Comparison of ENCODE assay signal across 12 cellular contexts in genomic region chr11:19508166-19508565, GRCh38.
DNase-seq lines count a peak whose midpoint lies in the region; ATAC-seq and TF ChIP-seq lines count a peak whose summit lies in the region.
"Had no signal": no experiment of that assay in that cellular context is flagged by ENCODE, and none has a peak within 500 bp of the region (broad histone marks: within the 10 kb centered on the region; RNA-seq: fewer than 3 reads in every experiment).

No MANE protein-coding gene starts in this region.

- H4K20me1 ChIP-seq in GM23248 (ENCODE audit: insufficient read depth) = no peaks in the 10 kb centered on the region

- H3K4me3 ChIP-seq in GM23248 (no peak overlapping the region), fibroblast of villous mesenchyme (ENCODE audit: low read depth, low read length) (no peak overlapping the region)
- H3K4me3 ChIP-seq: sigmoid colon had no signal

- WGBS in GM23248 (ENCODE audit: low coverage in 1 of 2, low lambda C conversion rate in 2 of 2, missing lambda C conversion rate in 2 of 2), 2 experiments = 91 to 98% methylated on average over 2 of the region's 2 CpGs

- H3K27me3 ChIP-seq in GM23248 (replicated peaks; ENCODE audit: insufficient read depth) = no peaks in the 10 kb centered on the region

- ATAC-seq in HG02840 (IDR thresholded peaks at IDR 0.05; ENCODE audit: low FRiP score, unreplicated experiment) = no peak

- no peak overlapping the region for H3K9ac ChIP-seq in GM23248

- in situ Hi-C loops in GM23248 (cut with MboI) = no loop called here

- no peaks in the 10 kb centered on the region for H3K36me3 ChIP-seq in GM23248 (ENCODE audit: low read depth)
- H3K36me3 ChIP-seq: sigmoid colon had no signal

- H3F3A ChIP-seq in GM23248 (ENCODE audit: insufficient read depth) = no peaks in the 10 kb centered on the region

- no peak overlapping the region for H2AFZ ChIP-seq in GM23248

- H3K4me2 ChIP-seq in GM23248 (ENCODE audit: unreplicated experiment) = no peak overlapping the region

- no peaks in the 10 kb centered on the region for H3K9me2 ChIP-seq in GM23248 (ENCODE audit: insufficient read depth)

- peaks cover 6% of the 10 kb centered on the region for H3K4me1 ChIP-seq in GM23248 (ENCODE audit: insufficient read depth)
- H3K4me1 ChIP-seq: sigmoid colon had no signal

- DNase-seq in GM23248 = peak; percentile 26
- DNase-seq in RPMI7951 (ENCODE audit: low read depth) = peak; percentile 27
- DNase-seq in fibroblast of villous mesenchyme (ENCODE audit: low read depth) = peak; percentile 49
- DNase-seq in renal cortical epithelial cell (ENCODE audit: low read depth) = peak; percentile 61
- DNase-seq in NCI-H1092 treated with DMSO at 0.1 percent for 48 hours (lab: John Stamatoyannopoulos, UW) = no peak
- no peak for DNase-seq in middle frontal gyrus (ENCODE audit: extremely low spot score, low spot score)
- DNase-seq: activated CD4-positive, alpha-beta T cell treated with anti-CD3 and anti-CD28 coated beads, Interleukin-2, amount 50 U/mL, for 48 hours; activated effector memory CD4-positive, alpha-beta T cell treated with Interleukin-2 at 50 U/mL for 16 hours; CD8-positive, alpha-beta memory T cell; natural killer cell; sigmoid colon had no signal

- TF ChIP-seq CTCF in fibroblast of villous mesenchyme (IDR thresholded peaks at IDR 0.05; ENCODE audit: insufficient read depth, low read depth, low read length) = no peak

- H3K79me2 ChIP-seq in GM23248 (ENCODE audit: insufficient read depth) = no peaks in the 10 kb centered on the region

- H3K9me3 ChIP-seq in GM23248 (ENCODE audit: low read depth) = no peaks in the 10 kb centered on the region
- H3K9me3 ChIP-seq: sigmoid colon had no signal

- no peak overlapping the region for H3K27ac ChIP-seq in GM23248
- H3K27ac ChIP-seq: sigmoid colon had no signal

Comparison
In these comparisons a context has a peak if more than half of its experiments do, and no peak if none do; other contexts are left out.
1. DNase-seq: peak in GM23248 (single experiment), RPMI7951 (single experiment), fibroblast of villous mesenchyme (single experiment) and renal cortical epithelial cell (single experiment); none in NCI-H1092 treated with DMSO at 0.1 percent for 48 hours (single experiment) and middle frontal gyrus (single experiment).